In genomic region chr12:76085159-76085868, GRCh38 we compare ENCODE assay signal across 1 cellular context.
TF ChIP-seq lines count a peak whose summit lies in the region.

No MANE protein-coding gene starts in this region.

TF ChIP-seq in GM23338, 12 proteins besides CTCF, POLR2A, EP300 and RAD21 (continued from another document):
- TF ChIP-seq JUNB (IDR thresholded peaks at IDR 0.05; ENCODE audit: unreplicated experiment) (no peak), STAT1 (IDR thresholded peaks at IDR 0.05; ENCODE audit: unreplicated experiment) (no peak), CREB1 (CRISPR knock-in tag; IDR thresholded peaks at IDR 0.05; ENCODE audit: low read depth) (no peak), EZH2 (IDR thresholded peaks at IDR 0.05; ENCODE audit: low read depth, unreplicated experiment) (no peak), ZNF462 (CRISPR knock-in tag; IDR thresholded peaks at IDR 0.05) (no peak), ZNF331 (CRISPR knock-in tag; IDR thresholded peaks at IDR 0.05; ENCODE audit: low read depth) (no peak)
- TF ChIP-seq, protein P1, sequence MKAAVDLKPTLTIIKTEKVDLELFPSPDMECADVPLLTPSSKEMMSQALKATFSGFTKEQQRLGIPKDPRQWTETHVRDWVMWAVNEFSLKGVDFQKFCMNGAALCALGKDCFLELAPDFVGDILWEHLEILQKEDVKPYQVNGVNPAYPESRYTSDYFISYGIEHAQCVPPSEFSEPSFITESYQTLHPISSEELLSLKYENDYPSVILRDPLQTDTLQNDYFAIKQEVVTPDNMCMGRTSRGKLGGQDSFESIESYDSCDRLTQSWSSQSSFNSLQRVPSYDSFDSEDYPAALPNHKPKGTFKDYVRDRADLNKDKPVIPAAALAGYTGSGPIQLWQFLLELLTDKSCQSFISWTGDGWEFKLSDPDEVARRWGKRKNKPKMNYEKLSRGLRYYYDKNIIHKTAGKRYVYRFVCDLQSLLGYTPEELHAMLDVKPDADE (IDR thresholded peaks at IDR 0.05) = no peak
